Comparison of ENCODE assay signal across 9 cellular contexts in the genomic region with DNA sequence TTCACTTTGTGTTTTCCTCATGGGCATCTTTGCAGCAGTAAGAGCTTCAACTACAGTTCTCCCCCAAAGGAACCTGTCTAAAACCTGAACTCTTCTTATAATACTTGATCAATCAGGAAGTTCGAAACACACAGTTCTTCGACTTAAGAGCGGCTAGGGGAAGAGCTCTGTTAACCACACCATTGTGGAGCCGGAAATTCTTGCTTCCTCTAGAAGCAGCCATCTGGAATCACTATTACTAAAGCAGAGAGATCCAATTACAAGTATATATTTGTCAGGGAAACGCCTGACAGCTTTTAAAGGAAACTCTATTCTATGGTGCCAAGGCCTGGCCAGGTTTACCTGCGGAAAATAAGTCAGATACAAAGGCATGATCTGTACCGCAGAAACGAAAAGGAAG.
A peak's percentile ranks its signal among the peaks of the same experiment; 100 is the strongest.
DNase-seq lines count a peak whose midpoint lies in the region; ATAC-seq and TF ChIP-seq lines count a peak whose summit lies in the region.
"Had no signal": no experiment of that assay in that cellular context is flagged by ENCODE, and none has a peak within 500 bp of the region (broad histone marks: within the 10 kb centered on the region; RNA-seq: fewer than 3 reads in every experiment).

No MANE protein-coding gene starts in this region.

- H3K9me3 ChIP-seq in OCI-LY7 (ENCODE audit: low read length) (no peaks in the 10 kb centered on the region), suprapubic skin (no peaks in the 10 kb centered on the region)
- H3K9me3 ChIP-seq: pancreas had no signal

- no peaks in the 10 kb centered on the region for H3K27me3 ChIP-seq in suprapubic skin
- H3K27me3 ChIP-seq: pancreas had no signal

- POLR2A ChIA-PET in OCI-LY7 (lab: Charles Lee) = interaction anchor here (0.6 to 1.3 kb wide), 7 partner anchors 9 to 866 kb away, joined by 3 to 4 read pairs (median 3); no protein-coding TSS in a partner anchor

- H3K9me3 Mint-ChIP-seq in type B pancreatic cell = peaks cover 5% of the 10 kb centered on the region

- no peak for TF ChIP-seq EP300 in suprapubic skin (IDR thresholded peaks at IDR 0.05)

- ATAC-seq in GM18873 (IDR thresholded peaks at IDR 0.05; ENCODE audit: low FRiP score, unreplicated experiment) (peak; percentile 89), HG03135 (IDR thresholded peaks at IDR 0.05; ENCODE audit: unreplicated experiment) (peak; percentile 73)

- no peaks in the 10 kb centered on the region for H4K20me1 ChIP-seq in OCI-LY7 (ENCODE audit: insufficient read depth, low read length)

- BruUV-seq in OCI-LY7 (replicated peaks; lab: Mats Ljungman, UMichigan) = no TSS peak

- TF ChIP-seq CTCF in AG10803 (conservative IDR thresholded peaks at IDR 0.05; ENCODE audit: low read length) (no peak), OCI-LY7 (conservative IDR thresholded peaks at IDR 0.05; ENCODE audit: low read length) (no peak), fibroblast of mammary gland (conservative IDR thresholded peaks at IDR 0.05; ENCODE audit: control insufficient read depth, insufficient read depth, low read depth, low read length) (no peak), type B pancreatic cell (conservative IDR thresholded peaks at IDR 0.05) (no peak), suprapubic skin (IDR thresholded peaks at IDR 0.05) (no peak)

- DNase-seq in AG10803 (ENCODE audit: low read depth) = peak; percentile 68
- DNase-seq in OCI-LY7 (ENCODE audit: low spot score) = peak; percentile 54
- peak; percentile 47 for DNase-seq in fibroblast of mammary gland (ENCODE audit: low read depth)
- DNase-seq in type B pancreatic cell (ENCODE audit: extremely low spot score, unreplicated experiment) = no peak
- DNase-seq in SIG-M5 treated with dmso at 0.1 percent for 504 hours (lab: John Stamatoyannopoulos, UW; ENCODE audit: unreplicated experiment) = no peak
- no peak for DNase-seq in suprapubic skin (ENCODE audit: low spot score in 2 of 2)
- DNase-seq: pancreas had no signal

- H3K27ac ChIP-seq in OCI-LY7 (ENCODE audit: low read depth, low read length, poor library complexity, severe bottlenecking) = no peak overlapping the region
- no peak overlapping the region for H3K27ac ChIP-seq in suprapubic skin
- H3K27ac ChIP-seq: pancreas had no signal

- H3K4me2 ChIP-seq in OCI-LY7 (ENCODE audit: low read length) = peak overlapping the region; percentile 62

- H3K4me1 Mint-ChIP-seq in type B pancreatic cell (ENCODE audit: unreplicated experiment) = peaks cover 13% of the 10 kb centered on the region

- CTCF ChIA-PET in OCI-LY7 (lab: Charles Lee; ENCODE audit: unreplicated experiment) = no interaction called here

- H3K36me3 Mint-ChIP-seq in type B pancreatic cell = peaks cover 5% of the 10 kb centered on the region

- no peaks in the 10 kb centered on the region for H3K9me2 ChIP-seq in OCI-LY7 (ENCODE audit: insufficient read depth, low read length)

- H3K36me3 ChIP-seq in OCI-LY7 (ENCODE audit: insufficient read depth, low read length) = no peaks in the 10 kb centered on the region
- H3K36me3 ChIP-seq in suprapubic skin = no peaks in the 10 kb centered on the region
- H3K36me3 ChIP-seq: pancreas had no signal

- H3K4me1 ChIP-seq in OCI-LY7 (ENCODE audit: insufficient read depth, low read length, poor library complexity, severe bottlenecking) (peaks cover 14% of the 10 kb centered on the region), suprapubic skin (peaks cover 6% of the 10 kb centered on the region)
- H3K4me1 ChIP-seq: pancreas had no signal

- H3K79me2 ChIP-seq in OCI-LY7 (ENCODE audit: insufficient read depth, low read depth, low read length) = no peaks in the 10 kb centered on the region

- no peaks in the 10 kb centered on the region for H3K27me3 Mint-ChIP-seq in type B pancreatic cell

- H3K4me3 ChIP-seq in AG10803 (ENCODE audit: low read length) (no peak overlapping the region), OCI-LY7 (ENCODE audit: low read depth, low read length, poor library complexity, severe bottlenecking) (no peak overlapping the region), fibroblast of mammary gland (ENCODE audit: control insufficient read depth, low read depth, low read length) (no peak overlapping the region), suprapubic skin (no peak overlapping the region)
- H3K4me3 ChIP-seq: pancreas had no signal

- intact Hi-C loops in OCI-LY7 (cut with micrococcal nuclease; ENCODE audit: unreplicated experiment) = no loop called here

- H2AFZ ChIP-seq in OCI-LY7 (ENCODE audit: low read length) = peak overlapping the region; percentile 58; the same call in 1 of the 2 replicates

- 36% methylated on average over 8 of the region's 8 CpGs for WGBS in suprapubic skin

- peak overlapping the region; percentile 11 for H3K4me3 Mint-ChIP-seq in type B pancreatic cell

- TF ChIP-seq POLR2A in suprapubic skin (IDR thresholded peaks at IDR 0.05) = no peak

- H3K27ac Mint-ChIP-seq in type B pancreatic cell = peak overlapping the region; percentile 2

Comparison
In these comparisons a context has a peak if more than half of its experiments do, and no peak if none do; other contexts are left out.
1. DNase-seq: peak in AG10803 (single experiment), OCI-LY7 (single experiment) and fibroblast of mammary gland (single experiment); none in type B pancreatic cell (single experiment), SIG-M5 treated with dmso at 0.1 percent for 504 hours (single experiment) and suprapubic skin (0 of 2).